Comparison of ENCODE assay signal across 11 cellular contexts in the genomic region with DNA sequence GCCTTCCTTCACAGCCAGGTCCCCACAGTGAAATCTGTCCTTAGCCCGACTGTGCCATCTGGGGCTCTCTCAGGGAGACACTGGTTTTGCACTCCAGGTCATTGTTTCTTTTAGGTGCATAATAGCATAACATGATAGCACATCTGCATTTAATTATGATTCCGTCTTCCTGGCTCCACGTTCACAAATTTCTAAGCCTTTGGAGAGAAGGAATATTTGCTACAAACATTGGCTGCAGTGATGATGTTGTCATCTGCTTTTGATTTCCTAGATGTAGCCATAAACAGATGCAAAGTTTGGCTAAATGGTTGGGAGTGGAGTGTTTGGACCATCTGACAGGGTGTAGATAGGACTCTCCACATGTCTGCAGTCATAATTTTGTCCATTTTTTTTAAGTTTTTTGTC. TPM values are rescaled to one million over a fixed set of nuclear protein-coding genes. Genes with fewer than 3 reads are reported as not detected.
DNase-seq lines count a peak whose midpoint lies in the region; ATAC-seq and TF ChIP-seq lines count a peak whose summit lies in the region.
"Had no signal": no experiment of that assay in that cellular context is flagged by ENCODE, and none has a peak within 500 bp of the region (broad histone marks: within the 10 kb centered on the region; RNA-seq: fewer than 3 reads in every experiment).

No MANE protein-coding gene starts in this region.

- no peak overlapping the region for H2AFZ ChIP-seq in PC-9

- no peaks in the 10 kb centered on the region for H4K20me1 ChIP-seq in PC-9 (ENCODE audit: insufficient read depth)

- H3K9me2 ChIP-seq in PC-9 (ENCODE audit: insufficient read depth), result no peaks in the 10 kb centered on the region

- H3K36me3 ChIP-seq in PC-9 (ENCODE audit: low read depth), result no peaks in the 10 kb centered on the region

- peak overlapping the region; percentile 8 to 78 for H3K4me3 Mint-ChIP-seq in CD14-positive monocyte
- no peak overlapping the region for H3K4me3 Mint-ChIP-seq in activated CD8-positive, alpha-beta T cell treated with anti-CD3 and anti-CD28 coated beads for 36 hours
- H3K4me3 Mint-ChIP-seq: naive thymus-derived CD8-positive, alpha-beta T cell had no signal

- BruUV-seq in PC-9 (replicated peaks; lab: Mats Ljungman, UMichigan), result no TSS peak

- peaks cover 49% of the 10 kb centered on the region for H3F3A ChIP-seq in PC-9 (ENCODE audit: insufficient read depth, low read depth)

- no peaks in the 10 kb centered on the region for H3K9me3 ChIP-seq in PC-9 (ENCODE audit: insufficient read depth, low read depth)

- H3K4me1 ChIP-seq in PC-9 (replicated peaks; ENCODE audit: insufficient read depth), result peaks cover 54% of the 10 kb centered on the region

- POLR2A ChIA-PET in PC-9 (lab: Charles Lee; ENCODE audit: unreplicated experiment), result no interaction called here
- POLR2A ChIA-PET in activated CD8-positive, alpha-beta T cell treated with anti-CD3 and anti-CD28 coated beads for 36 hours (lab: Charles Lee), result no interaction called here

- DNase-seq in CD14-positive monocyte (ENCODE audit: low spot score), result no peak
- DNase-seq in PC-9, result no peak
- DNase-seq in fibroblast of the conjunctiva (ENCODE audit: low read depth), result peak; percentile 94
- DNase-seq in skeletal muscle cell (ENCODE audit: low read depth), result peak; percentile 41
- DNase-seq in stimulated activated CD8-positive, alpha-beta memory T cell treated with anti-CD3 and anti-CD28 coated beads, Interleukin-4, amount 100 ng/mL, for 48 hours, result no peak
- no peak for DNase-seq in activated CD8-positive, alpha-beta T cell treated with anti-CD3 and anti-CD28 coated beads for 36 hours
- DNase-seq in DMS153 (lab: John Stamatoyannopoulos, UW), result no peak
- DNase-seq: naive thymus-derived CD8-positive, alpha-beta T cell; NCI-H524 treated with DMSO at 0.1 percent for 48 hours had no signal

- ATAC-seq in activated CD8-positive, alpha-beta T cell treated with anti-CD3 and anti-CD28 coated beads for 36 hours, result no peak
- no peak for ATAC-seq in GM18502 (IDR thresholded peaks at IDR 0.05; ENCODE audit: poor library complexity, unreplicated experiment)
- ATAC-seq: activated CD4-positive, CD25-positive, alpha-beta regulatory T cell treated with anti-CD3 and anti-CD28 coated beads, Interleukin-2, amount 50 U/mL, for 24 hours; naive thymus-derived CD8-positive, alpha-beta T cell had no signal

- peak overlapping the region; percentile 10; the same call in 1 of the 2 replicates for H3K4me3 ChIP-seq in PC-9
- H3K4me3 ChIP-seq in skeletal muscle cell (ENCODE audit: low read depth, low read length), result no peak overlapping the region

- H3K27me3 ChIP-seq in PC-9 (ENCODE audit: insufficient read depth, low read depth), result no peaks in the 10 kb centered on the region

- H3K79me2 ChIP-seq in PC-9 (ENCODE audit: low read depth), result no peaks in the 10 kb centered on the region

- peak overlapping the region; percentile 89 for H3K27ac ChIP-seq in PC-9

- intact Hi-C loops in CD14-positive monocyte (cut with micrococcal nuclease) (no loop called here), PC-9 (cut with micrococcal nuclease; ENCODE audit: unreplicated experiment) (no loop called here)
- intact Hi-C loops in activated CD8-positive, alpha-beta T cell treated with anti-CD3 and anti-CD28 coated beads for 36 hours (cut with micrococcal nuclease), result no loop called here

- H3K27ac Mint-ChIP-seq in CD14-positive monocyte, result peak overlapping the region; percentile 78 to 95 (median 93)
- no peak overlapping the region for H3K27ac Mint-ChIP-seq in activated CD8-positive, alpha-beta T cell treated with anti-CD3 and anti-CD28 coated beads for 36 hours
- H3K27ac Mint-ChIP-seq: naive thymus-derived CD8-positive, alpha-beta T cell had no signal

- peak overlapping the region; percentile 61 for H3K4me2 ChIP-seq in PC-9

- TF ChIP-seq CTCF in CD14-positive monocyte (IDR thresholded peaks at IDR 0.05) (no peak), PC-9 (conservative IDR thresholded peaks at IDR 0.05) (no peak)
- no peak for TF ChIP-seq CTCF in activated CD8-positive, alpha-beta T cell treated with anti-CD3 and anti-CD28 coated beads for 36 hours (IDR thresholded peaks at IDR 0.05)

- no peaks in the 10 kb centered on the region for H3K27me3 Mint-ChIP-seq in CD14-positive monocyte (ENCODE audit: low read depth in 3 of 3)
- H3K27me3 Mint-ChIP-seq in activated CD8-positive, alpha-beta T cell treated with anti-CD3 and anti-CD28 coated beads for 36 hours, result peaks cover 6% of the 10 kb centered on the region

- H3K9me3 Mint-ChIP-seq in CD14-positive monocyte, result peaks cover 0 to 1% (median 0%) of the 10 kb centered on the region in 7 donors
- no peaks in the 10 kb centered on the region for H3K9me3 Mint-ChIP-seq in activated CD8-positive, alpha-beta T cell treated with anti-CD3 and anti-CD28 coated beads for 36 hours
- H3K9me3 Mint-ChIP-seq: naive thymus-derived CD8-positive, alpha-beta T cell had no signal

- H3K4me1 Mint-ChIP-seq in CD14-positive monocyte, result peaks cover 80% of the 10 kb centered on the region
- H3K4me1 Mint-ChIP-seq in activated CD8-positive, alpha-beta T cell treated with anti-CD3 and anti-CD28 coated beads for 36 hours (ENCODE audit: low read depth), result no peaks in the 10 kb centered on the region

- CTCF ChIA-PET in PC-9 (lab: Charles Lee), result no interaction called here
- CTCF ChIA-PET in activated CD8-positive, alpha-beta T cell treated with anti-CD3 and anti-CD28 coated beads for 36 hours (lab: Charles Lee), result no interaction called here

- no peaks in the 10 kb centered on the region for H3K36me3 Mint-ChIP-seq in CD14-positive monocyte
- H3K36me3 Mint-ChIP-seq in activated CD8-positive, alpha-beta T cell treated with anti-CD3 and anti-CD28 coated beads for 36 hours (ENCODE audit: low read depth), result no peaks in the 10 kb centered on the region
- H3K36me3 Mint-ChIP-seq: naive thymus-derived CD8-positive, alpha-beta T cell had no signal

RNA-seq across cellular contexts. Expression of a gene that starts 12.0 kb away (rescaled TPM):
- polyA plus RNA-seq in CD14-positive monocyte, result 100 to 1,000 TPM; 429 to 432 TPM
- 54.4 and 63.4 TPM in 2 replicates for total RNA-seq in PC-9 (2021)
- total RNA-seq in activated CD8-positive, alpha-beta T cell treated with anti-CD3 and anti-CD28 coated beads for 36 hours, result 10 to 100 TPM; 23.9 to 24.8 TPM

Comparison
In these comparisons a context has a peak if more than half of its experiments do, and no peak if none do; other contexts are left out.
1. DNase-seq: peak in fibroblast of the conjunctiva (single experiment) and skeletal muscle cell (single experiment); none in CD14-positive monocyte (single experiment), PC-9 (0 of 2), stimulated activated CD8-positive, alpha-beta memory T cell treated with anti-CD3 and anti-CD28 coated beads, Interleukin-4, amount 100 ng/mL, for 48 hours (single experiment), activated CD8-positive, alpha-beta T cell treated with anti-CD3 and anti-CD28 coated beads for 36 hours (single experiment) and DMS153 (single experiment).